Comparison of ENCODE assay signal across 8 cellular contexts in the genomic region with DNA sequence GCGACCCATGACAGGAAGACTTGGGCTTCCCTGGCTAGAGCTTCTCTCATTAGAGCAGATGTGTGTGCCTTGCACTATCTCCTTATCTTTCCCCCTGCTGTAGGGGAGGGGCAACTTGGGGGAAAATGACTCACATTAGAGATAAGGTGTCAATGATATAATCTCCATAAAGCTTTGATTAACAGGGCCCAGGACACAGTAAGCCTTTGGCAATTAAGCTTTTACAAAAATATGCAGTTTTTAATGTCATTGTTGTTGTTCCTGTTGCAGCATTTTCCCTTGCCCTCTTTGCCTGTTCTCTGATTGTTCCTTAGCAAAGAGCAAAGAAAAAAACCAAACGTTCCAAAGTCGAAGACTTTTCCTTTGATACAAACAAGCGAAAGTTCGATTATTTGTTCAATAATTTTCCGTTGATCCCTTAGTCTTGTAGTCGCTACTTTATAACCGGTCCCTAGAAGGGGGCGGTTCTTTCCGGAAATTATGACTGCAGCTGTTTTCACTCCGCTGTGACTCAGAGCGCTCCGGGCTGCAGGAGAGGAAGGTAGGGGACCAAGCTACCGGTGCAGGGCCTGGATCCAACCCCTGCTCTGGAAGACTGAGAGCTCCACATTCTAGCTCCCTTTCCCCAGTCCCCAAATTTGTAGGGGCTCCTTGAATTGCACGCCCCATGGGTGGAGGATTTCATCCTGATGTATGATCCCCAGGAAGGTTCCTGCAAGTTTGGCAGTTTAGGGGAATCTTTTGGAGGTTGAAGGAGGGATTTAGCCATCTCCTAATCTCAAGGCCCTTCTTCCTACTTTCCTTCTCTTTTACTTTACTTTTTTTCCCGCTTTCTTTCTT. TPM values are rescaled to one million over a fixed set of nuclear protein-coding genes. Genes with fewer than 3 reads are reported as not detected.
DNase-seq lines count a peak whose midpoint lies in the region; ATAC-seq and TF ChIP-seq lines count a peak whose summit lies in the region.

A gene with protein sequence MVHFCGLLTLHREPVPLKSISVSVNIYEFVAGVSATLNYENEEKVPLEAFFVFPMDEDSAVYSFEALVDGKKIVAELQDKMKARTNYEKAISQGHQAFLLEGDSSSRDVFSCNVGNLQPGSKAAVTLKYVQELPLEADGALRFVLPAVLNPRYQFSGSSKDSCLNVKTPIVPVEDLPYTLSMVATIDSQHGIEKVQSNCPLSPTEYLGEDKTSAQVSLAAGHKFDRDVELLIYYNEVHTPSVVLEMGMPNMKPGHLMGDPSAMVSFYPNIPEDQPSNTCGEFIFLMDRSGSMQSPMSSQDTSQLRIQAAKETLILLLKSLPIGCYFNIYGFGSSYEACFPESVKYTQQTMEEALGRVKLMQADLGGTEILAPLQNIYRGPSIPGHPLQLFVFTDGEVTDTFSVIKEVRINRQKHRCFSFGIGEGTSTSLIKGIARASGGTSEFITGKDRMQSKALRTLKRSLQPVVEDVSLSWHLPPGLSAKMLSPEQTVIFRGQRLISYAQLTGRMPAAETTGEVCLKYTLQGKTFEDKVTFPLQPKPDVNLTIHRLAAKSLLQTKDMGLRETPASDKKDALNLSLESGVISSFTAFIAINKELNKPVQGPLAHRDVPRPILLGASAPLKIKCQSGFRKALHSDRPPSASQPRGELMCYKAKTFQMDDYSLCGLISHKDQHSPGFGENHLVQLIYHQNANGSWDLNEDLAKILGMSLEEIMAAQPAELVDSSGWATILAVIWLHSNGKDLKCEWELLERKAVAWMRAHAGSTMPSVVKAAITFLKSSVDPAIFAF (plus strand): TSS at position 509 of the 840 bp plus-strand sequence. CDS start 2,062 bp downstream, outside the sequence.

- peak within 1 kb of the TSS; percentile 18 for H3K14ac ChIP-seq in trophoblast cell (ENCODE audit: low read length)

- no peaks in the 10 kb centered on the region for H3K79me2 ChIP-seq in trophoblast cell (ENCODE audit: control insufficient read depth, insufficient read depth, low read length, poor library complexity)

- H2BK120ac ChIP-seq in trophoblast cell (ENCODE audit: insufficient read depth, low read length, poor library complexity): no peak within 1 kb of the TSS

- no peaks in the 10 kb centered on the region for H3K79me1 ChIP-seq in trophoblast cell (ENCODE audit: low read length)

- H3K36me3 ChIP-seq in adipocyte (ENCODE audit: control insufficient read depth, insufficient read depth, low read length, severe bottlenecking) (peaks cover 24% of the 10 kb centered on the region), cardiac muscle cell (peaks cover 3% of the 10 kb centered on the region), trophoblast cell (ENCODE audit: control insufficient read depth in 1 of 2, insufficient read depth in 2 of 2, low read length in 2 of 2) (peaks cover 3 to 13% of the 10 kb centered on the region in 2 experiments), tibial nerve (peaks cover 0 to 28% (median 0%) of the 10 kb centered on the region in 3 donors)

- DNase-seq in EH (ENCODE audit: low read depth) (peak; percentile 71), SKM-1 (lab: John Stamatoyannopoulos, UW; ENCODE audit: unreplicated experiment) (peak; percentile 77), adipocyte (ENCODE audit: low read depth) (peak; percentile 91), cardiac muscle cell (ENCODE audit: low read depth in 1 of 2, low spot score in 1 of 2) (peak; percentile 83 to 89), trophoblast cell (peak; percentile 86 to 91), tibial nerve (ENCODE audit: low spot score in 2 of 2) (peak; percentile 40 to 78)
- peak; percentile 81 for DNase-seq in Jurkat, Clone E6-1 (ENCODE audit: low read depth, low spot score)

- peak within 1 kb of the TSS; percentile 74 for H4K8ac ChIP-seq in trophoblast cell (ENCODE audit: low read depth, low read length)

- peak within 1 kb of the TSS; percentile 37 for H2BK5ac ChIP-seq in trophoblast cell (ENCODE audit: low read depth, low read length, poor library complexity)

- peak within 1 kb of the TSS; percentile 85 for H3K9ac ChIP-seq in adipocyte (ENCODE audit: low read length)
- no peak within 1 kb of the TSS for H3K9ac ChIP-seq in trophoblast cell (ENCODE audit: low read length)

- TF ChIP-seq CTCF in cardiac muscle cell (IDR thresholded peaks at IDR 0.05; ENCODE audit: low read depth, low read length): no peak
- TF ChIP-seq CTCF in tibial nerve (IDR thresholded peaks at IDR 0.05): no peak

- peak within 1 kb of the TSS; percentile 79 for H2AFZ ChIP-seq in trophoblast cell (ENCODE audit: insufficient read depth, low read length, poor library complexity)

- no CpG with 5 or more reads among the region's 16 CpGs for WGBS in trophoblast cell (ENCODE audit: extremely low coverage, insufficient coverage, insufficient read length)
- 4% methylated on average over 16 of the region's 16 CpGs for WGBS in tibial nerve, 2 donors

- no peak within 1 kb of the TSS for H3K18ac ChIP-seq in trophoblast cell (ENCODE audit: low read length)

- no peaks in the 10 kb centered on the region for H3K9me3 ChIP-seq in adipocyte (ENCODE audit: control insufficient read depth, low read length)
- H3K9me3 ChIP-seq in cardiac muscle cell (ENCODE audit: low read depth): no peaks in the 10 kb centered on the region
- no peaks in the 10 kb centered on the region for H3K9me3 ChIP-seq in trophoblast cell (ENCODE audit: insufficient read depth, low read depth, low read length)
- no peaks in the 10 kb centered on the region for H3K9me3 ChIP-seq in tibial nerve

- H2BK12ac ChIP-seq in trophoblast cell (ENCODE audit: low read length): no peak within 1 kb of the TSS

- TF ChIP-seq EP300 in tibial nerve (IDR thresholded peaks at IDR 0.05): peak in 1 of 2 donors; percentile 83

- H3K4me3 ChIP-seq in Jurkat, Clone E6-1 (ENCODE audit: low read length): peak within 1 kb of the TSS; percentile 61
- H3K4me3 ChIP-seq in adipocyte (ENCODE audit: low read length) (peak within 1 kb of the TSS; percentile 96), cardiac muscle cell (peak within 1 kb of the TSS; percentile 62), trophoblast cell (ENCODE audit: low read depth, low read length) (peak within 1 kb of the TSS; percentile 49), tibial nerve (peak within 1 kb of the TSS; percentile 30 to 62 (median 56))

- no peak within 1 kb of the TSS for H4K12ac ChIP-seq in trophoblast cell (ENCODE audit: low read depth, low read length)

- H3K27me3 ChIP-seq in adipocyte (replicated peaks; ENCODE audit: control insufficient read depth, insufficient read depth, low read length) (no peaks in the 10 kb centered on the region), cardiac muscle cell (no peaks in the 10 kb centered on the region), trophoblast cell (ENCODE audit: insufficient read depth, low read length) (no peaks in the 10 kb centered on the region), tibial nerve (no peaks in the 10 kb centered on the region)

- ATAC-seq in GM21717 (IDR thresholded peaks at IDR 0.05; ENCODE audit: unreplicated experiment): peak; percentile 99

- no peak within 1 kb of the TSS for H3K23ac ChIP-seq in trophoblast cell (ENCODE audit: low read length)

- no peak within 1 kb of the TSS for H4K91ac ChIP-seq in trophoblast cell (ENCODE audit: low read depth, low read length)

- peaks cover 22% of the 10 kb centered on the region for H3K4me1 ChIP-seq in adipocyte (ENCODE audit: control insufficient read depth, insufficient read depth, low read length)
- no peaks in the 10 kb centered on the region for H3K4me1 ChIP-seq in cardiac muscle cell (ENCODE audit: low read depth)
- peaks cover 5 to 9% of the 10 kb centered on the region in 2 experiments for H3K4me1 ChIP-seq in trophoblast cell (ENCODE audit: control insufficient read depth in 1 of 2, insufficient read depth in 2 of 2, low read length in 2 of 2)
- peaks cover 0 to 31% (median 2%) of the 10 kb centered on the region in 4 donors for H3K4me1 ChIP-seq in tibial nerve

- TF ChIP-seq POLR2A in tibial nerve (IDR thresholded peaks at IDR 0.05): peak in 1 of 2 donors; percentile 60

- peak within 1 kb of the TSS; percentile 87 for H3K4me2 ChIP-seq in trophoblast cell (ENCODE audit: low read length)

- no peak within 1 kb of the TSS for H3K4ac ChIP-seq in trophoblast cell (ENCODE audit: low read depth, low read length)

- H3K27ac ChIP-seq in cardiac muscle cell (peak within 1 kb of the TSS; percentile 9), trophoblast cell (ENCODE audit: low read depth, low read length) (peak within 1 kb of the TSS; percentile 1), tibial nerve (peak within 1 kb of the TSS in 3 of 4 donors; percentile 69 to 70 (median 70))

- no peak within 1 kb of the TSS for H2AK5ac ChIP-seq in trophoblast cell (ENCODE audit: low read length)

RNA-seq across cellular contexts. Expression of the gene that starts here (rescaled TPM):
- polyA plus RNA-seq in Jurkat, Clone E6-1 (2012; ENCODE audit: insufficient read depth, insufficient read length): 7.4 TPM
- 20.8 and 28.9 TPM in 2 replicates for total RNA-seq in cardiac muscle cell
- polyA plus RNA-seq in cardiac muscle cell: 34.1 and 37.6 TPM in 2 replicates
- 12.4 and 13.3 TPM in 2 replicates for polyA plus RNA-seq in trophoblast cell (2013)
- total RNA-seq in tibial nerve: 10 to 100 TPM; 17.0 to 22.5 (median 19.9) TPM

Comparison
In these comparisons a context has a peak if more than half of its experiments do, and no peak if none do; other contexts are left out.
1. Peak in every context shown above with its lines: DNase-seq, ATAC-seq, H3K4me3 ChIP-seq and H3K27ac ChIP-seq.
2. H3K27ac ChIP-seq: peak in every context shown above with its lines; median percentile 70 in tibial nerve; 9 in cardiac muscle cell; 1 in trophoblast cell.